Comparison of ENCODE assay signal across 8 cellular contexts in the genomic region with DNA sequence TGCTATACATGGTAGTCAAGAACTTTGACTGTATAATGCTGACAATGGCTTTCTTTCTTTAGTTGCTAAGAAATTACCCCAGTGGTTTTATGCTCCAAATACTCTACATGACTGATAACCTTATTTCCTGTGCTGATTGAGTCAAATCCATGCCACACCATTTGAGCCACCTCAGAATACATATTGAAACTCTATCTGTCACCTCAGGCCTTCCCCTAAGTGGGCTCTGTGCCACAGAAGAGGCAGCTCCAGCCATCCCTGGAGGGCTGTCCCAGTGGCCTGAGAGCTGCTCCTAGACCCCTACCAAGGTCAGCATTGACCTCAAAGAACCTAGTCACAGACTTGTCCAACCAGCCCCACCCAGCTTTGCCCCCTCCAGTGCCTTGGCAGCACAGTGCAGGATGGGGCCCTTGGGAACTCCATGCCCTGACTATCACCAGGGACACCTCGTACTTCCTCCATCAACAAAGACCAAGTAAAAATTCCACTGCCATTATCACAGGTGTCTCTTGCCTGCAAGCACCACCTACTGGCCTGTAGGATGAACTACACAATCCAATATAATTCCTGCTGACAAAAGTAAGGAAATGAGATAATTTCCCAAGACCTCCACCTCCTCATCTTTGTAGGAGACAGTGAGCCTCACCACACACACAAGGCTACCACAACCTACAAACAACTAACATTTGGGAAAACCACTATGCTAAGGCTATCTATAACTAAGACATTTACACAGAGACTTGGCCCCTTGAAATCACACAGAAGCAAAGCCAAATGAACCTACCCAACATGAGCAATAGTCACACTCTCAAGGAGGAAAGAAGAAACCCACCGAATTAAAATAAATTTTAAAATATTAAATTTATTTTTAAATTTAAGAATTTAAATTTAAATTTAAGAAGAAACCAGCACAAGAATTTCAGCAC.
DNase-seq lines count a peak whose midpoint lies in the region; ATAC-seq, FAIRE-seq and TF ChIP-seq lines count a peak whose summit lies in the region.

No MANE protein-coding gene starts in this region.

- no peaks in the 10 kb centered on the region for H3K4me1 Mint-ChIP-seq in glutamatergic neuron (ENCODE audit: low read depth, unreplicated experiment)

- H3K9me3 Mint-ChIP-seq in glutamatergic neuron (ENCODE audit: unreplicated experiment) = peaks cover 8% of the 10 kb centered on the region

- H3K27ac Mint-ChIP-seq in glutamatergic neuron (ENCODE audit: unreplicated experiment) = no peak overlapping the region

- peak; percentile 24 for DNase-seq in CD1c-positive myeloid dendritic cell (ENCODE audit: extremely low spot score)
- peak; percentile 37 for DNase-seq in RCC 7860 (ENCODE audit: low spot score)
- no peak for DNase-seq in glutamatergic neuron
- no peak for DNase-seq in ecto neural progenitor cell (ENCODE audit: low spot score)
- DNase-seq in activated CD4-positive, CD25-positive, alpha-beta regulatory T cell treated with anti-CD3 and anti-CD28 coated beads, Interleukin-2, amount 50 U/mL, for 72 hours = no peak
- DNase-seq in substantia nigra (lab: John Stamatoyannopoulos, UW) = no peak

- H3K36me3 Mint-ChIP-seq in glutamatergic neuron (ENCODE audit: unreplicated experiment) = peaks cover 20% of the 10 kb centered on the region

- no peak overlapping the region for H3K4me3 Mint-ChIP-seq in glutamatergic neuron (ENCODE audit: unreplicated experiment)

- no peaks in the 10 kb centered on the region for H3K27me3 Mint-ChIP-seq in glutamatergic neuron (ENCODE audit: unreplicated experiment)

- peak; percentile 79 for TF ChIP-seq CTCF in glutamatergic neuron (IDR thresholded peaks at IDR 0.05; ENCODE audit: partially characterized antibody, unreplicated experiment)

- H3K27ac ChIP-seq in substantia nigra (ENCODE audit: low read depth, low read length, poor library complexity, severe bottlenecking) = no peak overlapping the region

- FAIRE-seq in RCC 7860 (lab: Jason Lieb, UNC) = no peak

- ATAC-seq in GM19035 (IDR thresholded peaks at IDR 0.05; ENCODE audit: unreplicated experiment) (peak; percentile 74), HG03103 (IDR thresholded peaks at IDR 0.05; ENCODE audit: low read depth, unreplicated experiment) (peak; percentile 46)

Comparison
In these comparisons a context has a peak if more than half of its experiments do, and no peak if none do; other contexts are left out.
1. DNase-seq: peak in CD1c-positive myeloid dendritic cell (single experiment) and RCC 7860 (single experiment); none in glutamatergic neuron (single experiment), ecto neural progenitor cell (single experiment), activated CD4-positive, CD25-positive, alpha-beta regulatory T cell treated with anti-CD3 and anti-CD28 coated beads, Interleukin-2, amount 50 U/mL, for 72 hours (single experiment) and substantia nigra (0 of 49).